In the genomic region with DNA sequence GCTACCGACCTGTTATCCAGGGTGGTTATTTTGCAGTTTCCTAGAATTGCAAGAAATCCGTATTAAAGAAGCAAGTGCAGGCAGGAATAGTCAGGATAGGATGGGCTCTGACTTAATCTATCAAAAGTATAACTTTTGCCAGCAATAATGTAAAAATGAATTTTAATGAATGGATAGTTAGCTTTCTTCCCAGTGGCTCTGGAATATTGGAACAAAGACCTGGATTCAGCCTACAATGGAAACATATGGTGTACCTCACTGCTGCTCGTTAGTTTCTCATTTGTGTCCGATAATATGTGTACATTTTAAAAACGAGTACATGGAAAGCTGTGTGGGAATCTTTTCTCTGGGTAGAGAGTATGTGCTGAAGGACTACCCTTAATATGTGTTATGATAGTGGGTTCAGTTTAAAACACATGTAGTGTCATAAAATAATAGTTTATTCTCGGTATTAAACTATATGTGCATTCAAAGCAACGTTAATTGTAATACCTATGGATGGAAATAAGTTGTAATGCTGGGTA, we compare ENCODE assay signal across 9 cellular contexts. TPM values are rescaled to one million over a fixed set of nuclear protein-coding genes. Genes with fewer than 3 reads are reported as not detected.
DNase-seq lines count a peak whose midpoint lies in the region; ATAC-seq and TF ChIP-seq lines count a peak whose summit lies in the region.
"Had no signal": no experiment of that assay in that cellular context is flagged by ENCODE, and none has a peak within 500 bp of the region (broad histone marks: within the 10 kb centered on the region; RNA-seq: fewer than 3 reads in every experiment).

No MANE protein-coding gene starts in this region.

- peaks cover 0 to 2% (median 0%) of the 10 kb centered on the region in 9 donors for H3K36me3 ChIP-seq in heart left ventricle
- H3K36me3 ChIP-seq in body of pancreas (replicated peaks in 1 of 2; ENCODE audit: insufficient read depth in 1 of 2, low read depth in 2 of 2), result no peaks in the 10 kb centered on the region
- H3K36me3 ChIP-seq in uterus, result no peaks in the 10 kb centered on the region

- WGBS in heart left ventricle, 4 donors, result 25 to 30% (median 26%) methylated on average over 7 of the region's 7 CpGs
- WGBS in body of pancreas, 2 donors, result 7 to 11% methylated on average over 7 of the region's 7 CpGs

- intact Hi-C loops in heart left ventricle (cut with DNase I), result loop anchor here in 9 of 10 donors (5.0 to 10.0 kb wide), 10 partner anchors 71 to 358 kb away; a partner anchor contains a TSS
- intact Hi-C loops in left cardiac atrium (cut with DNase I), result loop anchor here in 1 of 2 donors (10.0 kb wide), 1 partner anchor 148 kb away; no protein-coding TSS in a partner anchor
- intact Hi-C loops in body of pancreas (cut with DNase I), result no loop called here
- intact Hi-C loops in uterus (cut with DNase I; ENCODE audit: low total_unique reads), result no loop called here
- intact Hi-C loops in activated T-helper 1 cell treated with anti-CD3 and anti-CD28 coated beads, Interleukin-12 subunit alpha, Interleukin-12 subunit beta, Interleukin-2, Interleukin-4 antibody, amounts not matched to agents 30 ng/mL and 10 ng/mL and 1 ng/mL, durations not matched to agents 14 hours and 24 hours and 36 hours (cut with micrococcal nuclease), result loop anchor here (5.0 kb wide), 1 partner anchor 146 kb away; no protein-coding TSS in a partner anchor

- DNase-seq in heart left ventricle (no peak), left cardiac atrium (no peak), body of pancreas (no peak), medulla oblongata (ENCODE audit: extremely low spot score) (peak; percentile 35), uterus (no peak), left lobe of liver (ENCODE audit: low spot score) (no peak), NK-92 (lab: John Stamatoyannopoulos, UW; ENCODE audit: unreplicated experiment) (no peak)
- DNase-seq in activated T-helper 1 cell treated with anti-CD3 and anti-CD28 coated beads, Interleukin-12 subunit alpha, Interleukin-12 subunit beta, Interleukin-2, Interleukin-4 antibody, amounts not matched to agents 30 ng/mL and 10 ng/mL and 1 ng/mL, durations not matched to agents 14 hours and 24 hours and 36 hours (ENCODE audit: low spot score), result no peak

- H3K27ac ChIP-seq in heart left ventricle, result peak overlapping the region in 5 of 12 donors; percentile 92 to 95 (median 94)
- peak overlapping the region; percentile 93 to 97 (median 96) for H3K27ac ChIP-seq in body of pancreas
- H3K27ac ChIP-seq in uterus, result peak overlapping the region in 1 of 2 donors; percentile 75

- H3K9me3 ChIP-seq in heart left ventricle, result no peaks in the 10 kb centered on the region
- H3K9me3 ChIP-seq in body of pancreas, result no peaks in the 10 kb centered on the region
- H3K9me3 ChIP-seq in uterus, result no peaks in the 10 kb centered on the region

- no peak overlapping the region for H3K4me3 Mint-ChIP-seq in activated T-helper 1 cell treated with anti-CD3 and anti-CD28 coated beads, Interleukin-12 subunit alpha, Interleukin-12 subunit beta, Interleukin-2, Interleukin-4 antibody, amounts not matched to agents 30 ng/mL and 10 ng/mL and 1 ng/mL, durations not matched to agents 14 hours and 24 hours and 36 hours

- H3K27me3 ChIP-seq in heart left ventricle, result no peaks in the 10 kb centered on the region
- H3K27me3 ChIP-seq in body of pancreas, result no peaks in the 10 kb centered on the region
- H3K27me3 ChIP-seq in uterus, result no peaks in the 10 kb centered on the region

- no peak for ATAC-seq in heart left ventricle
- ATAC-seq in left cardiac atrium, result no peak
- ATAC-seq in body of pancreas, result no peak
- ATAC-seq in left lobe of liver, result no peak

- TF ChIP-seq CTCF in heart left ventricle (IDR thresholded peaks at IDR 0.05), result no peak
- no peak for TF ChIP-seq CTCF in body of pancreas (IDR thresholded peaks at IDR 0.05)
- no peak for TF ChIP-seq CTCF in uterus (IDR thresholded peaks at IDR 0.05)

- TF ChIP-seq POLR2A in heart left ventricle (IDR thresholded peaks at IDR 0.05), result no peak
- no peak for TF ChIP-seq POLR2A in body of pancreas (IDR thresholded peaks at IDR 0.05)
- TF ChIP-seq POLR2A in uterus (IDR thresholded peaks at IDR 0.05), result no peak

- H3K4me3 ChIP-seq in heart left ventricle, result peak overlapping the region; percentile 72 to 94 (median 84)
- H3K4me3 ChIP-seq in body of pancreas, result peak overlapping the region; percentile 81 to 96
- H3K4me3 ChIP-seq in uterus, result peak overlapping the region; percentile 79 to 81

- peaks cover 5% of the 10 kb centered on the region for H3K4me1 Mint-ChIP-seq in activated T-helper 1 cell treated with anti-CD3 and anti-CD28 coated beads, Interleukin-12 subunit alpha, Interleukin-12 subunit beta, Interleukin-2, Interleukin-4 antibody, amounts not matched to agents 30 ng/mL and 10 ng/mL and 1 ng/mL, durations not matched to agents 14 hours and 24 hours and 36 hours (ENCODE audit: low read depth)

- H3K27me3 Mint-ChIP-seq in activated T-helper 1 cell treated with anti-CD3 and anti-CD28 coated beads, Interleukin-12 subunit alpha, Interleukin-12 subunit beta, Interleukin-2, Interleukin-4 antibody, amounts not matched to agents 30 ng/mL and 10 ng/mL and 1 ng/mL, durations not matched to agents 14 hours and 24 hours and 36 hours (ENCODE audit: insufficient read depth), result no peaks in the 10 kb centered on the region
- H3K27me3 Mint-ChIP-seq: activated naive CD8-positive, alpha-beta T cell had no signal

- H3K4me1 ChIP-seq in heart left ventricle, result peaks cover 4 to 41% (median 25%) of the 10 kb centered on the region in 12 donors
- peaks cover 18% of the 10 kb centered on the region for H3K4me1 ChIP-seq in body of pancreas
- H3K4me1 ChIP-seq in uterus, result no peaks in the 10 kb centered on the region

- H3K27ac Mint-ChIP-seq in activated T-helper 1 cell treated with anti-CD3 and anti-CD28 coated beads, Interleukin-12 subunit alpha, Interleukin-12 subunit beta, Interleukin-2, Interleukin-4 antibody, amounts not matched to agents 30 ng/mL and 10 ng/mL and 1 ng/mL, durations not matched to agents 14 hours and 24 hours and 36 hours, result no peak overlapping the region
- H3K27ac Mint-ChIP-seq: activated naive CD8-positive, alpha-beta T cell had no signal

- H3K36me3 Mint-ChIP-seq in activated T-helper 1 cell treated with anti-CD3 and anti-CD28 coated beads, Interleukin-12 subunit alpha, Interleukin-12 subunit beta, Interleukin-2, Interleukin-4 antibody, amounts not matched to agents 30 ng/mL and 10 ng/mL and 1 ng/mL, durations not matched to agents 14 hours and 24 hours and 36 hours (ENCODE audit: low read depth), result no peaks in the 10 kb centered on the region
- H3K36me3 Mint-ChIP-seq: activated naive CD8-positive, alpha-beta T cell had no signal

- no peaks in the 10 kb centered on the region for H3K9me3 Mint-ChIP-seq in activated T-helper 1 cell treated with anti-CD3 and anti-CD28 coated beads, Interleukin-12 subunit alpha, Interleukin-12 subunit beta, Interleukin-2, Interleukin-4 antibody, amounts not matched to agents 30 ng/mL and 10 ng/mL and 1 ng/mL, durations not matched to agents 14 hours and 24 hours and 36 hours

RNA-seq across cellular contexts. Expression of a gene that starts 0.8 kb away (rescaled TPM):
- total RNA-seq in heart left ventricle (10 to 100 TPM in 5 of 9 donors, 1 to 10 TPM in 4; 5.6 to 18.5 (median 10.9) TPM), left cardiac atrium (1 to 10 TPM; 4.1 to 4.2 TPM), body of pancreas (10 to 100 TPM; 10.2 to 20.0 TPM), uterus (10 to 100 TPM in 1 of 4 donors, 1 to 10 TPM in 3; 2.9 to 35.0 (median 8.8) TPM), left lobe of liver (0.86 TPM)
- polyA plus RNA-seq in heart left ventricle, result 10 to 100 TPM in 1 of 2 donors, 1 to 10 TPM in 1; 7.9 to 10.7 TPM
- total RNA-seq in activated T-helper 1 cell treated with anti-CD3 and anti-CD28 coated beads, Interleukin-12 subunit alpha, Interleukin-12 subunit beta, Interleukin-2, Interleukin-4 antibody, amounts not matched to agents 30 ng/mL and 10 ng/mL and 1 ng/mL, durations not matched to agents 14 hours and 24 hours and 36 hours, result 0.70 and 0.71 TPM in 2 replicates

RNA-seq across cellular contexts. Expression of a gene that starts 1.6 kb away (rescaled TPM):
- total RNA-seq in heart left ventricle (10 to 100 TPM; 32.1 to 53.9 (median 41.1) TPM), left cardiac atrium (10 to 100 TPM; 27.5 to 39.0 TPM), body of pancreas (10 to 100 TPM; 24.4 to 36.1 TPM), uterus (10 to 100 TPM; 45.4 to 83.5 (median 73.0) TPM), left lobe of liver (13.5 TPM)
- 10 to 100 TPM; 12.6 to 72.4 TPM for polyA plus RNA-seq in heart left ventricle
- 66.2 and 74.5 TPM in 2 replicates for total RNA-seq in activated T-helper 1 cell treated with anti-CD3 and anti-CD28 coated beads, Interleukin-12 subunit alpha, Interleukin-12 subunit beta, Interleukin-2, Interleukin-4 antibody, amounts not matched to agents 30 ng/mL and 10 ng/mL and 1 ng/mL, durations not matched to agents 14 hours and 24 hours and 36 hours

Comparison
In these comparisons a context has a peak if more than half of its experiments do, and no peak if none do; other contexts are left out.
1. intact Hi-C loops: an anchor here in heart left ventricle (5.0 to 10.0 kb wide) and activated T-helper 1 cell treated with anti-CD3 and anti-CD28 coated beads, Interleukin-12 subunit alpha, Interleukin-12 subunit beta, Interleukin-2, Interleukin-4 antibody, amounts not matched to agents 30 ng/mL and 10 ng/mL and 1 ng/mL, durations not matched to agents 14 hours and 24 hours and 36 hours (5.0 kb wide); none called in body of pancreas and uterus.